Comparison of ENCODE assay signal across 8 cellular contexts in the genomic region with DNA sequence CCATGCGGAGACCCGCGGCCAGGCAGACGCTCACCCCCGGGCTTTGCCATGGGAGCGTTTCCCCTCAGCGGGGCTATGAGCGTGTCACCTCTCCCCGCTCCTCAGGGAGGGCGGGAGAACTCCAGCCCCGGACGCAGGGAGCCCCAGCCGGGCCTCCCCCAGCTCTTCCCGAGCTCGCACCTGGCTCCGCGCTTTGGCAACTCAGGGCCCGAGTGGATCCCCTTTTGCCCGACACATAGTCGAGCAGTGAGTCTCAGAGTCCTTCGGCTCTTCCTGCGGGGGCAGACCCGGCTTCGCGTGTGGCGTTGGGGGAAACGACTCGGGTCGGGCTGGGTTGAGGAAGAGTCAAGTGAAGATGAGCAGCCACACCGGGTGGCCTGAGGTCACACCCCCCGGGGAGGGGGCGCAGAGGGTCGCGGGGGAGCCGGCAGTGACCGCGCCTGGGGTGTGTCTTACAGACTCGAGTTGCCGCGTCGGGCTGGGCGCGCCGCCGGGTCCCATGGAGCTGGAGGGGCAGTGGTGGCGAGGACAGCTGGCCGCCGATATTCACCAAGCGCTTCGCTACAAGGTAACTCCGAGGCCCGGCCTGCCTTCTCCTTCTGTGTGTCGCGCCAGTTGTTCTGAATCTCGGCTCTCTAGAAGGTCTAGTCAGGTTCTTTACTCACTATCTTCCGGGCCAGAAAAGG. TPM values are rescaled to one million over a fixed set of nuclear protein-coding genes. Genes with fewer than 3 reads are reported as not detected.
DNase-seq lines count a peak whose midpoint lies in the region; ATAC-seq, FAIRE-seq and TF ChIP-seq lines count a peak whose summit lies in the region.

No MANE protein-coding gene starts in this region.

- peak overlapping the region; percentile 80 for H3K4ac ChIP-seq in trophoblast cell (ENCODE audit: low read depth, low read length)

- TF ChIP-seq CTCF in heart left ventricle (IDR thresholded peaks at IDR 0.05) = no peak

- H3K27ac Mint-ChIP-seq in activated naive CD8-positive, alpha-beta T cell treated with anti-CD3 and anti-CD28 coated beads, Interleukin-2, amount 50 U/mL, for 24 hours = peak overlapping the region; percentile 75

- peak overlapping the region; percentile 90 for H4K91ac ChIP-seq in trophoblast cell (ENCODE audit: low read depth, low read length)

- H3K36me3 ChIP-seq in heart left ventricle (peaks cover 0 to 23% (median 0%) of the 10 kb centered on the region in 9 donors), trophoblast cell (ENCODE audit: control insufficient read depth in 1 of 2, insufficient read depth in 2 of 2, low read length in 2 of 2) (peaks cover 2 to 3% of the 10 kb centered on the region in 2 experiments)

- peaks cover 47% of the 10 kb centered on the region for H3K4me1 Mint-ChIP-seq in activated naive CD8-positive, alpha-beta T cell treated with anti-CD3 and anti-CD28 coated beads, Interleukin-2, amount 50 U/mL, for 24 hours

- no peaks in the 10 kb centered on the region for H3K9me3 ChIP-seq in heart left ventricle
- H3K9me3 ChIP-seq in trophoblast cell (ENCODE audit: insufficient read depth, low read depth, low read length) = peaks cover 2% of the 10 kb centered on the region

- H3K4me3 Mint-ChIP-seq in activated naive CD8-positive, alpha-beta T cell treated with anti-CD3 and anti-CD28 coated beads, Interleukin-2, amount 50 U/mL, for 24 hours = peak overlapping the region; percentile 91

- H3K4me1 ChIP-seq in heart left ventricle (peaks cover 0 to 22% (median 14%) of the 10 kb centered on the region in 12 donors), trophoblast cell (ENCODE audit: control insufficient read depth in 1 of 2, insufficient read depth in 2 of 2, low read length in 2 of 2) (peaks cover 2 to 3% of the 10 kb centered on the region in 2 experiments)

- H3K27me3 ChIP-seq in heart left ventricle = no peaks in the 10 kb centered on the region
- H3K27me3 ChIP-seq in trophoblast cell (ENCODE audit: insufficient read depth, low read length) = no peaks in the 10 kb centered on the region

- peak; percentile 43 for DNase-seq in Daoy (ENCODE audit: low read depth)
- DNase-seq in HTR-8/SVneo (ENCODE audit: insufficient read length, low spot score) = peak; percentile 31
- DNase-seq in activated naive CD8-positive, alpha-beta T cell treated with anti-CD3 and anti-CD28 coated beads, Interleukin-2, amount 50 U/mL, for 24 hours = peak; percentile 52
- DNase-seq in heart left ventricle = peak; percentile 32 to 73 (median 52)
- peak; percentile 40 to 50 for DNase-seq in trophoblast cell
- peak; percentile 50 for DNase-seq in ureter (ENCODE audit: low spot score)

- H3K18ac ChIP-seq in trophoblast cell (ENCODE audit: low read length) = peak overlapping the region; percentile 91

- peaks cover 9% of the 10 kb centered on the region for H3K79me2 ChIP-seq in trophoblast cell (ENCODE audit: control insufficient read depth, insufficient read depth, low read length, poor library complexity)

- peak overlapping the region; percentile 75 for H2BK5ac ChIP-seq in trophoblast cell (ENCODE audit: low read depth, low read length, poor library complexity)

- H2AFZ ChIP-seq in trophoblast cell (ENCODE audit: insufficient read depth, low read length, poor library complexity) = peak overlapping the region; percentile 96

- H2AK5ac ChIP-seq in trophoblast cell (ENCODE audit: low read length) = peak overlapping the region; percentile 84

- no peaks in the 10 kb centered on the region for H3K9me3 Mint-ChIP-seq in activated naive CD8-positive, alpha-beta T cell treated with anti-CD3 and anti-CD28 coated beads, Interleukin-2, amount 50 U/mL, for 24 hours

- peak overlapping the region; percentile 31 to 92 (median 86) for H3K27ac ChIP-seq in heart left ventricle
- H3K27ac ChIP-seq in trophoblast cell (ENCODE audit: low read depth, low read length) = peak overlapping the region; percentile 53

- no peak for TF ChIP-seq POLR2A in heart left ventricle (IDR thresholded peaks at IDR 0.05)

- peak; percentile 32 for ATAC-seq in GM21423 (IDR thresholded peaks at IDR 0.05; ENCODE audit: unreplicated experiment)
- peak; percentile 68 for ATAC-seq in SK-N-SH treated with all-trans-retinoic acid at 6 μM for 48 hours
- peak; percentile 43 for ATAC-seq in activated naive CD8-positive, alpha-beta T cell treated with anti-CD3 and anti-CD28 coated beads, Interleukin-2, amount 50 U/mL, for 24 hours
- peak; percentile 50 to 69 (median 66) for ATAC-seq in heart left ventricle

- peak overlapping the region; percentile 91 for H4K12ac ChIP-seq in trophoblast cell (ENCODE audit: low read depth, low read length)

- no peak overlapping the region for H2BK12ac ChIP-seq in trophoblast cell (ENCODE audit: low read length)

- no peaks in the 10 kb centered on the region for H3K27me3 Mint-ChIP-seq in activated naive CD8-positive, alpha-beta T cell treated with anti-CD3 and anti-CD28 coated beads, Interleukin-2, amount 50 U/mL, for 24 hours

- intact Hi-C loops in heart left ventricle (cut with DNase I) = loop anchor here in 5 of 10 donors (1.0 to 10.0 kb wide), 6 partner anchors 45 to 349 kb away; partner anchors contain the start of genes ZNF518A (in 3 of the 5) and TCTN3 (in 1 of the 5)

- H3K14ac ChIP-seq in trophoblast cell (ENCODE audit: low read length) = peak overlapping the region; percentile 96

- H3K23ac ChIP-seq in trophoblast cell (ENCODE audit: low read length) = no peak overlapping the region

- H3K4me2 ChIP-seq in trophoblast cell (ENCODE audit: low read length) = peak overlapping the region; percentile 75

- 0 to 2% (median 1%) methylated on average over 12 to 56 of the region's 56 CpGs for WGBS in heart left ventricle, 4 donors
- WGBS in trophoblast cell (ENCODE audit: extremely low coverage, insufficient coverage, insufficient read length) = no CpG with 5 or more reads among the region's 56 CpGs

- peak overlapping the region; percentile 91 for H3K9ac ChIP-seq in trophoblast cell (ENCODE audit: low read length)

- peaks cover 12% of the 10 kb centered on the region for H3K79me1 ChIP-seq in trophoblast cell (ENCODE audit: low read length)

- H3K36me3 Mint-ChIP-seq in activated naive CD8-positive, alpha-beta T cell treated with anti-CD3 and anti-CD28 coated beads, Interleukin-2, amount 50 U/mL, for 24 hours (ENCODE audit: low read depth) = peaks cover 30% of the 10 kb centered on the region

- H2BK120ac ChIP-seq in trophoblast cell (ENCODE audit: insufficient read depth, low read length, poor library complexity) = peak overlapping the region; percentile 44

- peak overlapping the region; percentile 91 for H4K8ac ChIP-seq in trophoblast cell (ENCODE audit: low read depth, low read length)

- peak overlapping the region; percentile 75 to 93 (median 88) for H3K4me3 ChIP-seq in heart left ventricle
- peak overlapping the region; percentile 82 for H3K4me3 ChIP-seq in trophoblast cell (ENCODE audit: low read depth, low read length)

- FAIRE-seq in HTR-8/SVneo (lab: Jason Lieb, UNC) = no peak

TF ChIP-seq in SK-N-SH treated with all-trans-retinoic acid at 6 μM for 48 hours, 23 proteins besides CTCF, POLR2A, EP300 and RAD21:
- TF ChIP-seq TCF4 (CRISPR knock-in tag; IDR thresholded peaks at IDR 0.05; ENCODE audit: borderline replicate concordance) = no peak
- no peak for TF ChIP-seq ZC3H10 (CRISPR knock-in tag; IDR thresholded peaks at IDR 0.05)
TF ChIP-seq in SK-N-SH treated with all-trans-retinoic acid at 6 μM for 48 hours: peak in this region for 0.

RNA-seq across cellular contexts. Expression of gene CCNJ, which starts 0.7 kb away (rescaled TPM):
- 4.7 and 5.8 TPM in 2 replicates for total RNA-seq in Daoy (2014; rRNA removed; shearing (Covaris generic))
- total RNA-seq in heart left ventricle (1 to 10 TPM; 2.2 to 4.0 (median 2.7) TPM), ureter (7.2 TPM)
- polyA plus RNA-seq in heart left ventricle = 1 to 10 TPM; 1.3 to 3.5 TPM
- polyA plus RNA-seq in trophoblast cell (2013) = 15.9 and 16.7 TPM in 2 replicates

Comparison
In these comparisons a context has a peak if more than half of its experiments do, and no peak if none do; other contexts are left out.
1. Peak in every context shown above with its lines: DNase-seq, ATAC-seq, H3K4me3 ChIP-seq and H3K27ac ChIP-seq.